In the genomic region with DNA sequence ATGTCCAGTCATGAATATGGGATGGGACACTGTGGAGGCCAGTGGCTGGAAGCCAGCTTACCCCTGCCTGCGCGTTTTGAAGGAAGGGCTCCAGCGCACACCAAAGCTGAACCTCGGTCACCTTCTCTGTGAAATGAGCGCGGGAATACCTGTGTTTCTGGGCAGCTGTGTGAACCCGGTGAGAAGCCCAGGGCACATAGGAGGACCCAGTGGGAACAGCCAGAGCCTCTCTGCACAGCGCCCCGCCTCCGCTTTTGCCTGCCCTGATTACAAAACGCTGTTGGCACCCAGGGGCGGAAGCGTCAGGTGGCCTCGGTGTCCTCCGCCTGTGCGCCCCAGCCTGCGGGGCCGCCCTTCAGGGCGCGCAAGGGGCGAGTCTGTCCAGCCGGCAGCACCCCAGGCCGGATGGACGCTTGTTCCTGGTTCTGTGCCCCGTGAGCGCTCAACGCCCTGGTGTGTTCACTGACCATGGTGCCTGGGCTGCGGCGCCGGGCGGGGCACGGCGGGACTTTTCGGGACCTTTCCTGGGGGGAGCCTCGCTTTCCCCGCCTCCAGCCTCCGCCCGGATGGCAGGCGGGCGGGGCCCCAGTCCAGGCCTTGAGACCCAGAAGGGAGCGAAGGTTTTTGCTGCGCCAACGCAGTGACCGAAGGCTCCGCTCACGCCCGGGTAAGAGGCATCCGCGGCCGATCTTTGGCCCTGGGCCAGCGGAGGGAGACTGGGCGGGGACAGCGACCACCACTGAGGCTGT, we compare ENCODE assay signal across 8 cellular contexts. TPM values are rescaled to one million over a fixed set of nuclear protein-coding genes. Genes with fewer than 3 reads are reported as not detected.
DNase-seq lines count a peak whose midpoint lies in the region; ATAC-seq and TF ChIP-seq lines count a peak whose summit lies in the region.

A gene (plus strand): TSS at position 588 of the 749 bp plus-strand sequence. CDS start 23,895 bp downstream, outside the sequence.

- POLR2A ChIA-PET in WTC11 (lab: Charles Lee) = no interaction called here

- no peak for TF ChIP-seq CTCF in WTC11 (IDR thresholded peaks at IDR 0.05)

- in situ Hi-C loops in G401 (cut with HindIII; ENCODE audit: low sequenced_read_pairs) = no loop called here

- H3K36me3 Mint-ChIP-seq in WTC11 = no peaks in the 10 kb centered on the region

- peaks cover 72% of the 10 kb centered on the region for H3K27me3 Mint-ChIP-seq in WTC11 (ENCODE audit: low read depth)

- peak within 1 kb of the TSS; percentile 79 for H3K4me3 Mint-ChIP-seq in WTC11

- CTCF ChIA-PET in WTC11 (lab: Charles Lee) = interaction anchor here (0.7 to 2.0 kb wide), 15 partner anchors 10 to 177 kb away, joined by 3 to 17 read pairs (median 4); a partner anchor contains a TSS

- H3K4me1 Mint-ChIP-seq in WTC11 = peaks cover 7% of the 10 kb centered on the region

- no peak within 1 kb of the TSS for H3K27ac Mint-ChIP-seq in WTC11

- no peaks in the 10 kb centered on the region for H3K9me3 Mint-ChIP-seq in WTC11

- peak within 1 kb of the TSS; percentile 64 for H3K27ac ChIP-seq in caudate nucleus (ENCODE audit: low read depth, low read length)

- peak; percentile 65 for ATAC-seq in GM21576 (IDR thresholded peaks at IDR 0.05; ENCODE audit: unreplicated experiment)
- peak; percentile 84 for ATAC-seq in WTC11

- no peak for TF ChIP-seq RAD21 in Ishikawa (IDR thresholded peaks at IDR 0.05; ENCODE audit: low read depth)

- DNase-seq in G401 (ENCODE audit: low spot score) (peak; percentile 6), WTC11 (ENCODE audit: low spot score) (peak; percentile 65), caudate nucleus (lab: John Stamatoyannopoulos, UW) (peak in 33 of 61 donors; percentile 1 to 60 (median 23)), kidney tubule cell (ENCODE audit: low spot score) (peak; percentile 96), NCI-H524 treated with DMSO at 0.1 percent for 48 hours (lab: John Stamatoyannopoulos, UW) (no peak)
- peak; percentile 68 for DNase-seq in stimulated activated CD4-positive, alpha-beta T cell treated with anti-CD3 and anti-CD28 coated beads, Interleukin-1b, Interleukin-23, amount 100 ng/mL, for 48 hours

- TF ChIP-seq EP300 in Ishikawa (IDR thresholded peaks at IDR 0.05; ENCODE audit: borderline replicate concordance) = no peak

TF ChIP-seq in Ishikawa, 13 proteins besides CTCF, POLR2A, EP300 and RAD21:
- TF ChIP-seq ZBTB7A (IDR thresholded peaks at IDR 0.05; ENCODE audit: low read depth) (no peak), TAF1 (IDR thresholded peaks at IDR 0.05; ENCODE audit: low read depth) (peak; percentile 70), FOXM1 (IDR thresholded peaks at IDR 0.05; ENCODE audit: borderline replicate concordance, low read depth) (no peak), CREB1 (IDR thresholded peaks at IDR 0.05; ENCODE audit: low read depth) (no peak), TEAD4 (IDR thresholded peaks at IDR 0.05) (no peak), CEBPB (IDR thresholded peaks at IDR 0.05) (peak; percentile 73; the same call in 1 of the 2 replicates), NFIC (IDR thresholded peaks at IDR 0.05) (peak; percentile 61), EGR1 (IDR thresholded peaks at IDR 0.05) (peak; percentile 58; the same call in 1 of the 2 replicates), YY1 (IDR thresholded peaks at IDR 0.05; ENCODE audit: low read depth) (no peak), TCF12 (IDR thresholded peaks at IDR 0.05; ENCODE audit: low read depth) (peak; percentile 64; the same call in 1 of the 2 replicates)
- TF ChIP-seq, protein P1, sequence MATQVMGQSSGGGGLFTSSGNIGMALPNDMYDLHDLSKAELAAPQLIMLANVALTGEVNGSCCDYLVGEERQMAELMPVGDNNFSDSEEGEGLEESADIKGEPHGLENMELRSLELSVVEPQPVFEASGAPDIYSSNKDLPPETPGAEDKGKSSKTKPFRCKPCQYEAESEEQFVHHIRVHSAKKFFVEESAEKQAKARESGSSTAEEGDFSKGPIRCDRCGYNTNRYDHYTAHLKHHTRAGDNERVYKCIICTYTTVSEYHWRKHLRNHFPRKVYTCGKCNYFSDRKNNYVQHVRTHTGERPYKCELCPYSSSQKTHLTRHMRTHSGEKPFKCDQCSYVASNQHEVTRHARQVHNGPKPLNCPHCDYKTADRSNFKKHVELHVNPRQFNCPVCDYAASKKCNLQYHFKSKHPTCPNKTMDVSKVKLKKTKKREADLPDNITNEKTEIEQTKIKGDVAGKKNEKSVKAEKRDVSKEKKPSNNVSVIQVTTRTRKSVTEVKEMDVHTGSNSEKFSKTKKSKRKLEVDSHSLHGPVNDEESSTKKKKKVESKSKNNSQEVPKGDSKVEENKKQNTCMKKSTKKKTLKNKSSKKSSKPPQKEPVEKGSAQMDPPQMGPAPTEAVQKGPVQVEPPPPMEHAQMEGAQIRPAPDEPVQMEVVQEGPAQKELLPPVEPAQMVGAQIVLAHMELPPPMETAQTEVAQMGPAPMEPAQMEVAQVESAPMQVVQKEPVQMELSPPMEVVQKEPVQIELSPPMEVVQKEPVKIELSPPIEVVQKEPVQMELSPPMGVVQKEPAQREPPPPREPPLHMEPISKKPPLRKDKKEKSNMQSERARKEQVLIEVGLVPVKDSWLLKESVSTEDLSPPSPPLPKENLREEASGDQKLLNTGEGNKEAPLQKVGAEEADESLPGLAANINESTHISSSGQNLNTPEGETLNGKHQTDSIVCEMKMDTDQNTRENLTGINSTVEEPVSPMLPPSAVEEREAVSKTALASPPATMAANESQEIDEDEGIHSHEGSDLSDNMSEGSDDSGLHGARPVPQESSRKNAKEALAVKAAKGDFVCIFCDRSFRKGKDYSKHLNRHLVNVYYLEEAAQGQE (IDR thresholded peaks at IDR 0.05; ENCODE audit: low read depth) = no peak
- TF ChIP-seq, protein P2, sequence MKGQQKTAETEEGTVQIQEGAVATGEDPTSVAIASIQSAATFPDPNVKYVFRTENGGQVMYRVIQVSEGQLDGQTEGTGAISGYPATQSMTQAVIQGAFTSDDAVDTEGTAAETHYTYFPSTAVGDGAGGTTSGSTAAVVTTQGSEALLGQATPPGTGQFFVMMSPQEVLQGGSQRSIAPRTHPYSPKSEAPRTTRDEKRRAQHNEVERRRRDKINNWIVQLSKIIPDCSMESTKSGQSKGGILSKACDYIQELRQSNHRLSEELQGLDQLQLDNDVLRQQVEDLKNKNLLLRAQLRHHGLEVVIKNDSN (IDR thresholded peaks at IDR 0.05) = peak; percentile 71
- TF ChIP-seq, protein P3, sequence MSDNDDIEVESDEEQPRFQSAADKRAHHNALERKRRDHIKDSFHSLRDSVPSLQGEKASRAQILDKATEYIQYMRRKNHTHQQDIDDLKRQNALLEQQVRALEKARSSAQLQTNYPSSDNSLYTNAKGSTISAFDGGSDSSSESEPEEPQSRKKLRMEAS (IDR thresholded peaks at IDR 0.05) = peak; percentile 50; the same call in 1 of the 2 replicates
TF ChIP-seq in Ishikawa: peak in this region for 7.

TF ChIP-seq in WTC11, 78 proteins besides CTCF, POLR2A, EP300 and RAD21 (continues in another document):
- TF ChIP-seq HMGA2 (CRISPR knock-in tag; IDR thresholded peaks at IDR 0.05) = no peak
- TF ChIP-seq, protein P4, sequence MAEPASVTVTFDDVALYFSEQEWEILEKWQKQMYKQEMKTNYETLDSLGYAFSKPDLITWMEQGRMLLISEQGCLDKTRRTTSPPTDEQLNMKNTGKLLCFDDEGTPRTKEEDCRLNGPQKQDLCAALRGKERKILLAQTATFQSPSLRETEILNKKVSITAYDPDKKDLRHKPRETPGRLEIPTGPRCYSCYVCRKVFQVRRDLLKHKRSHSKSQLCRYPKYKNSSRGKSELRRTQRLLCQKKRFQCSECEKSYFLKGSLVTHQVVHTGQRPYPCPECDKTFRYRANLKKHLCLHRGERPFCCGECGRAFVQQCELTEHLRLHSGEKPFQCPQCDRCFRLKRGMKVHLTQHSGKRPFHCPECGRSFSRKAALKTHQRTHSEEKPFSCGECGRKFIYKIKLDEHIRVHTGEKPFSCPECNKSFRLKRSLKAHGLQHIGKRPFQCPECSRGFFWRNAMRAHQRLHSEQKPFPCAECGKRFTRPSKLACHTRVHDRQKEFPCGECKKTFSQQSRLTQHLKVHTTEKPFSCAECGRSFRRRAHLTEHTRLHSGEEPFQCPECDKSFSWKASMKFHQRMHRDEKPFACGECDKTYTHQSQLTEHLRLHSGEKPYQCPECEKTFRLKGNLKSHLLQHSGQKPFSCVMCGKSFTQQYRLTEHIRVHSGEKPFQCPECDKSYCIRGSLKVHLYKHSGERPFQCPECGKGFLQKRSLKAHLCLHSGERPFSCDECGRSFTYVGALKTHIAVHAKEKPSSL (CRISPR knock-in tag; conservative IDR thresholded peaks at IDR 0.05) = no peak
- no peak for TF ChIP-seq JAZF1 (CRISPR knock-in tag; IDR thresholded peaks at IDR 0.05)
- TF ChIP-seq, protein P5, sequence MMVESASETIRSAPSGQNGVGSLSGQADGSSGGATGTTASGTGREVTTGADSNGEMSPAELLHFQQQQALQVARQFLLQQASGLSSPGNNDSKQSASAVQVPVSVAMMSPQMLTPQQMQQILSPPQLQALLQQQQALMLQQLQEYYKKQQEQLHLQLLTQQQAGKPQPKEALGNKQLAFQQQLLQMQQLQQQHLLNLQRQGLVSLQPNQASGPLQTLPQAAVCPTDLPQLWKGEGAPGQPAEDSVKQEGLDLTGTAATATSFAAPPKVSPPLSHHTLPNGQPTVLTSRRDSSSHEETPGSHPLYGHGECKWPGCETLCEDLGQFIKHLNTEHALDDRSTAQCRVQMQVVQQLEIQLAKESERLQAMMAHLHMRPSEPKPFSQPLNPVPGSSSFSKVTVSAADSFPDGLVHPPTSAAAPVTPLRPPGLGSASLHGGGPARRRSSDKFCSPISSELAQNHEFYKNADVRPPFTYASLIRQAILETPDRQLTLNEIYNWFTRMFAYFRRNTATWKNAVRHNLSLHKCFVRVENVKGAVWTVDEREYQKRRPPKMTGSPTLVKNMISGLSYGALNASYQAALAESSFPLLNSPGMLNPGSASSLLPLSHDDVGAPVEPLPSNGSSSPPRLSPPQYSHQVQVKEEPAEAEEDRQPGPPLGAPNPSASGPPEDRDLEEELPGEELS (CRISPR knock-in tag; IDR thresholded peaks at IDR 0.05) = no peak
- TF ChIP-seq, protein P6, sequence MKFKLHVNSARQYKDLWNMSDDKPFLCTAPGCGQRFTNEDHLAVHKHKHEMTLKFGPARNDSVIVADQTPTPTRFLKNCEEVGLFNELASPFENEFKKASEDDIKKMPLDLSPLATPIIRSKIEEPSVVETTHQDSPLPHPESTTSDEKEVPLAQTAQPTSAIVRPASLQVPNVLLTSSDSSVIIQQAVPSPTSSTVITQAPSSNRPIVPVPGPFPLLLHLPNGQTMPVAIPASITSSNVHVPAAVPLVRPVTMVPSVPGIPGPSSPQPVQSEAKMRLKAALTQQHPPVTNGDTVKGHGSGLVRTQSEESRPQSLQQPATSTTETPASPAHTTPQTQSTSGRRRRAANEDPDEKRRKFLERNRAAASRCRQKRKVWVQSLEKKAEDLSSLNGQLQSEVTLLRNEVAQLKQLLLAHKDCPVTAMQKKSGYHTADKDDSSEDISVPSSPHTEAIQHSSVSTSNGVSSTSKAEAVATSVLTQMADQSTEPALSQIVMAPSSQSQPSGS (CRISPR knock-in tag; IDR thresholded peaks at IDR 0.05; ENCODE audit: borderline replicate concordance, low read depth) = no peak
- TF ChIP-seq TP53 (CRISPR knock-in tag; IDR thresholded peaks at IDR 0.05) = 0 out of 2 replicates have a peak, but pooled peaks have one; percentile 19

RNA-seq across cellular contexts. Expression of the gene that starts here (rescaled TPM):
- 80.3 and 91.1 TPM in 2 replicates for total RNA-seq in G401 (2014; rRNA removed; shearing (Covaris generic))
- total RNA-seq in WTC11 (2021) = 0.44 to 0.72 TPM (median 0.69 TPM) in 3 replicates

Comparison
In these comparisons a context has a peak if more than half of its experiments do, and no peak if none do; other contexts are left out.
1. RNA of the gene that starts here (total RNA-seq): 80.3 to 91.1 TPM in G401; 0.44 to 0.72 TPM in WTC11; every median in the first group is over 10 times any median in the second.
2. Peak in DNase-seq and ATAC-seq in WTC11; RNA of the gene not detected or under 1 TPM.